In the genomic region with DNA sequence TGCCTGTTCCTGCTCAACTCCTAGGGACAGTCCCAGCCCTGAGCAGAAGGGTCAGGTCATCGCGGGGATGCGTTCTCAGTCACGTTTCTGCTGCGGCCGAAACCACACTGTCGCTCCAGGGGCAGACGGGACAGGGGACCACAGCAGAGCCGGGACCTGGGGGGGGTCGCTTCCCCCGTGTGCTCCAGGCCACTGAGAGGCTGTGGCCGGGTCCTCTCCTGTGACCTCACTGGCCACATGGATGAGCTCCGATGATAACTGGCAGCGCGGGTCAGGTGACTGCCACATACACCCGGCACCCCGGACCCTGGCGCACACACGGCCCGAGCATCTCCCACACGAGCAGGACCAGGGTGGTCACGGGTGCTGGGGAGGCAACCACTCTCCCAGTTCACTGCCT, we compare ENCODE assay signal across 1 cellular context.
TF ChIP-seq lines count a peak whose summit lies in the region.

No MANE protein-coding gene starts in this region.

TF ChIP-seq in GM12878, 131 proteins besides CTCF, POLR2A, EP300 and RAD21:
- TF ChIP-seq SMC3 (IDR thresholded peaks at IDR 0.05; ENCODE audit: borderline replicate concordance, low read length) (no peak), TCF3 (IDR thresholded peaks at IDR 0.05; ENCODE audit: borderline replicate concordance, insufficient read depth, low read depth, low read length) (no peak), MTA2 (IDR thresholded peaks at IDR 0.05; ENCODE audit: low read depth) (no peak), RB1 (IDR thresholded peaks at IDR 0.05; ENCODE audit: borderline replicate concordance) (no peak), TARDBP (IDR thresholded peaks at IDR 0.05; ENCODE audit: borderline replicate concordance) (no peak), HDGF (IDR thresholded peaks at IDR 0.05) (no peak), NR2F1 (conservative IDR thresholded peaks at IDR 0.05) (no peak), ETV6 (conservative IDR thresholded peaks at IDR 0.05 in 1 of 2, IDR thresholded peaks at IDR 0.05 in 1 of 2; ENCODE audit: borderline replicate concordance in 1 of 2, low read depth in 1 of 2) (no peak), SMAD1 (IDR thresholded peaks at IDR 0.05; ENCODE audit: low read depth, partially characterized antibody) (no peak), ATF7 (IDR thresholded peaks at IDR 0.05; ENCODE audit: low read depth) (no peak), BCL11A (IDR thresholded peaks at IDR 0.05; ENCODE audit: low read depth, low read length) (no peak), ZNF24 (IDR thresholded peaks at IDR 0.05) (no peak), GATAD2B (conservative IDR thresholded peaks at IDR 0.05; ENCODE audit: low read depth) (no peak)
- TF ChIP-seq, protein P1, sequence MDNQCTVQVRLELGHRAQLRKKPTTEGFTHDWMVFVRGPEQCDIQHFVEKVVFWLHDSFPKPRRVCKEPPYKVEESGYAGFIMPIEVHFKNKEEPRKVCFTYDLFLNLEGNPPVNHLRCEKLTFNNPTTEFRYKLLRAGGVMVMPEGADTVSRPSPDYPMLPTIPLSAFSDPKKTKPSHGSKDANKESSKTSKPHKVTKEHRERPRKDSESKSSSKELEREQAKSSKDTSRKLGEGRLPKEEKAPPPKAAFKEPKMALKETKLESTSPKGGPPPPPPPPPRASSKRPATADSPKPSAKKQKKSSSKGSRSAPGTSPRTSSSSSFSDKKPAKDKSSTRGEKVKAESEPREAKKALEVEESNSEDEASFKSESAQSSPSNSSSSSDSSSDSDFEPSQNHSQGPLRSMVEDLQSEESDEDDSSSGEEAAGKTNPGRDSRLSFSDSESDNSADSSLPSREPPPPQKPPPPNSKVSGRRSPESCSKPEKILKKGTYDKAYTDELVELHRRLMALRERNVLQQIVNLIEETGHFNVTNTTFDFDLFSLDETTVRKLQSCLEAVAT (IDR thresholded peaks at IDR 0.05) = no peak
- TF ChIP-seq, protein P2, sequence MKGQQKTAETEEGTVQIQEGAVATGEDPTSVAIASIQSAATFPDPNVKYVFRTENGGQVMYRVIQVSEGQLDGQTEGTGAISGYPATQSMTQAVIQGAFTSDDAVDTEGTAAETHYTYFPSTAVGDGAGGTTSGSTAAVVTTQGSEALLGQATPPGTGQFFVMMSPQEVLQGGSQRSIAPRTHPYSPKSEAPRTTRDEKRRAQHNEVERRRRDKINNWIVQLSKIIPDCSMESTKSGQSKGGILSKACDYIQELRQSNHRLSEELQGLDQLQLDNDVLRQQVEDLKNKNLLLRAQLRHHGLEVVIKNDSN (IDR thresholded peaks at IDR 0.05; ENCODE audit: borderline replicate concordance, extremely low read length, insufficient read depth, low read depth, low read length) = no peak
- TF ChIP-seq, protein P3, sequence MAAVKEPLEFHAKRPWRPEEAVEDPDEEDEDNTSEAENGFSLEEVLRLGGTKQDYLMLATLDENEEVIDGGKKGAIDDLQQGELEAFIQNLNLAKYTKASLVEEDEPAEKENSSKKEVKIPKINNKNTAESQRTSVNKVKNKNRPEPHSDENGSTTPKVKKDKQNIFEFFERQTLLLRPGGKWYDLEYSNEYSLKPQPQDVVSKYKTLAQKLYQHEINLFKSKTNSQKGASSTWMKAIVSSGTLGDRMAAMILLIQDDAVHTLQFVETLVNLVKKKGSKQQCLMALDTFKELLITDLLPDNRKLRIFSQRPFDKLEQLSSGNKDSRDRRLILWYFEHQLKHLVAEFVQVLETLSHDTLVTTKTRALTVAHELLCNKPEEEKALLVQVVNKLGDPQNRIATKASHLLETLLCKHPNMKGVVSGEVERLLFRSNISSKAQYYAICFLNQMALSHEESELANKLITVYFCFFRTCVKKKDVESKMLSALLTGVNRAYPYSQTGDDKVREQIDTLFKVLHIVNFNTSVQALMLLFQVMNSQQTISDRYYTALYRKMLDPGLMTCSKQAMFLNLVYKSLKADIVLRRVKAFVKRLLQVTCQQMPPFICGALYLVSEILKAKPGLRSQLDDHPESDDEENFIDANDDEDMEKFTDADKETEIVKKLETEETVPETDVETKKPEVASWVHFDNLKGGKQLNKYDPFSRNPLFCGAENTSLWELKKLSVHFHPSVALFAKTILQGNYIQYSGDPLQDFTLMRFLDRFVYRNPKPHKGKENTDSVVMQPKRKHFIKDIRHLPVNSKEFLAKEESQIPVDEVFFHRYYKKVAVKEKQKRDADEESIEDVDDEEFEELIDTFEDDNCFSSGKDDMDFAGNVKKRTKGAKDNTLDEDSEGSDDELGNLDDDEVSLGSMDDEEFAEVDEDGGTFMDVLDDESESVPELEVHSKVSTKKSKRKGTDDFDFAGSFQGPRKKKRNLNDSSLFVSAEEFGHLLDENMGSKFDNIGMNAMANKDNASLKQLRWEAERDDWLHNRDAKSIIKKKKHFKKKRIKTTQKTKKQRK (IDR thresholded peaks at IDR 0.05; ENCODE audit: low read depth, low read length) = no peak
